ENCODE assay signal across 3 cellular contexts in the genomic region with DNA sequence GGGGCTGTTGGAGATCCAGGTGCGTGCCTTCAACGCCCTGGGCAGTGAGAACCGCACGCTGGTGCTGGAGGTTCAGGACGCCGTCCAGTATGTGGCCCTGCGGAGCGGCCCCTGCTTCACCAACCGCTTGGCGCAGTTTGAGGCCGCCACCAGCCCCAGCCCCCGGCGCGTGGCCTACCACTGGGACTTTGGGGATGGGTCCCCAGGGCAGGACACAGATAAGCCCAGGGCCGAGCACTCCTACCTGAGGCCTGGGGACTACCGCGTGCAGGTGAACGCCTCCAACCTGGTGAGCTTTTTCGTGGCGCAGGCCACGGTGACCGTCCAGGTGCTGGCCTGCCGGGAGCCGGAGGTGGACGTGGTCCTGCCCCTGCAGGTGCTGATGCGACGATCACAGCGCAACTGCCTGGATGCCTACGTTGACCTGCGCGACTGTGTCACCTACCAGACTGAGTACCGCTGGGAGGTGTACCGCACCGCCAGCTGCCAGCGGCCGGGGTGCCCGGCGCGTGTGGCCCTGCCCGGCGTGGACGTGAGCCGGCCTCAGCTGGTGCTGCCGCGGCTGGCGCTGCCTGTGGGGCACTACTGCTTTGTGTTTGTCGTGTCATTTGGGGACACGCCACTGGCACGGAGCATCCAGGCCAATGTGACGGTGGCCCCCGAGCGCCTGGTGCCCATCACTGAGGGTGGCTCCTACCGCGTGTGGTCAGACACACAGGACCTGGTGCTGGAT. TPM values are rescaled to one million over a fixed set of nuclear protein-coding genes. Genes with fewer than 3 reads are reported as not detected.
"Had no signal": no experiment of that assay in that cellular context is flagged by ENCODE, and none has a peak within 500 bp of the region (broad histone marks: within the 10 kb centered on the region; RNA-seq: fewer than 3 reads in every experiment).

No MANE protein-coding gene starts in this region.

RNA-seq across cellular contexts. Expression of a gene that starts 12.2 kb away (rescaled TPM):
- total RNA-seq: dermis blood vessel endothelial cell, mononuclear cell, smooth muscle cell had no signal
